In genomic region chr19:18287836-18288772, GRCh38 we compare ENCODE assay signal across 12 cellular contexts. TPM values are rescaled to one million over a fixed set of nuclear protein-coding genes. Genes with fewer than 3 reads are reported as not detected.
DNase-seq lines count a peak whose midpoint lies in the region; ATAC-seq and TF ChIP-seq lines count a peak whose summit lies in the region.
"Had no signal": no experiment of that assay in that cellular context is flagged by ENCODE, and none has a peak within 500 bp of the region (broad histone marks: within the 10 kb centered on the region; RNA-seq: fewer than 3 reads in every experiment).

No MANE protein-coding gene starts in this region.

- peaks cover 41 to 47% of the 10 kb centered on the region in 2 donors for H3K4me1 Mint-ChIP-seq in effector memory CD8-positive, alpha-beta T cell (ENCODE audit: low read depth in 2 of 2)
- H3K4me1 Mint-ChIP-seq in neural crest cell = peaks cover 32% of the 10 kb centered on the region
- H3K4me1 Mint-ChIP-seq in activated naive CD4-positive, alpha-beta T cell treated with anti-CD3 and anti-CD28 coated beads for 36 hours (ENCODE audit: low read depth) = peaks cover 56% of the 10 kb centered on the region

- H3K27me3 Mint-ChIP-seq in effector memory CD8-positive, alpha-beta T cell = no peaks in the 10 kb centered on the region
- peaks cover 3% of the 10 kb centered on the region for H3K27me3 Mint-ChIP-seq in neural crest cell (ENCODE audit: low read depth)
- H3K27me3 Mint-ChIP-seq in activated naive CD4-positive, alpha-beta T cell treated with anti-CD3 and anti-CD28 coated beads for 36 hours (ENCODE audit: low read depth) = no peaks in the 10 kb centered on the region

- intact Hi-C loops in A673 (cut with micrococcal nuclease; ENCODE audit: unreplicated experiment) = no loop called here
- intact Hi-C loops in activated naive CD4-positive, alpha-beta T cell treated with anti-CD3 and anti-CD28 coated beads for 36 hours (cut with micrococcal nuclease) = loop anchor here (10.0 kb wide), 1 partner anchor 547 kb away; the partner anchor contains the start of gene UPF1

- BruUV-seq in A673 (replicated peaks; lab: Mats Ljungman, UMichigan) = no TSS peak

- no peaks in the 10 kb centered on the region for H3K9me3 Mint-ChIP-seq in effector memory CD8-positive, alpha-beta T cell
- no peaks in the 10 kb centered on the region for H3K9me3 Mint-ChIP-seq in neural crest cell
- H3K9me3 Mint-ChIP-seq in activated naive CD4-positive, alpha-beta T cell treated with anti-CD3 and anti-CD28 coated beads for 36 hours = no peaks in the 10 kb centered on the region

- ATAC-seq in effector memory CD8-positive, alpha-beta T cell (replicated peaks) = no peak
- ATAC-seq in HG02970 (IDR thresholded peaks at IDR 0.05; ENCODE audit: low FRiP score, unreplicated experiment) = no peak

- H3K27ac Mint-ChIP-seq in effector memory CD8-positive, alpha-beta T cell = peak overlapping the region; percentile 53 to 89
- no peak overlapping the region for H3K27ac Mint-ChIP-seq in neural crest cell (ENCODE audit: unreplicated experiment)
- H3K27ac Mint-ChIP-seq in activated naive CD4-positive, alpha-beta T cell treated with anti-CD3 and anti-CD28 coated beads for 36 hours = no peak overlapping the region

- no peaks in the 10 kb centered on the region for H3K27me3 ChIP-seq in A673 (replicated peaks; ENCODE audit: insufficient read depth, low read depth, low read length, poor library complexity)
- H3K27me3 ChIP-seq: BE2C had no signal

- H3K4me3 ChIP-seq in A673 (ENCODE audit: low read depth, low read length, poor library complexity, severe bottlenecking) = no peak overlapping the region

- no peaks in the 10 kb centered on the region for H3K36me3 ChIP-seq in A673 (ENCODE audit: insufficient read depth, low read length, poor library complexity, severe bottlenecking)
- H3K36me3 ChIP-seq: BE2C had no signal

- no peak overlapping the region for H3K4me3 Mint-ChIP-seq in effector memory CD8-positive, alpha-beta T cell
- peak overlapping the region; percentile 44 for H3K4me3 Mint-ChIP-seq in neural crest cell
- H3K4me3 Mint-ChIP-seq in activated naive CD4-positive, alpha-beta T cell treated with anti-CD3 and anti-CD28 coated beads for 36 hours = no peak overlapping the region

- DNase-seq in A673 (ENCODE audit: low spot score) (peak; percentile 51), neural crest cell (ENCODE audit: low read depth, low spot score) (no peak), kidney tubule cell (ENCODE audit: low spot score) (no peak), hippocampal formation (lab: John Stamatoyannopoulos, UW) (no peak)
- no peak for DNase-seq in effector memory CD8-positive, alpha-beta T cell
- DNase-seq in activated naive CD4-positive, alpha-beta T cell treated with anti-CD3 and anti-CD28 coated beads for 36 hours = no peak
- DNase-seq: BE2C; foreskin melanocyte; SK-N-SH; stimulated activated CD4-positive, alpha-beta T cell treated with anti-CD3 and anti-CD28 coated beads, Interleukin-4, amount 100 ng/mL, for 1 hour had no signal

- POLR2A ChIA-PET in A673 (lab: Charles Lee; ENCODE audit: low non-redundant PET) = no interaction called here

- CTCF ChIA-PET in A673 (lab: Charles Lee) = no interaction called here
- CTCF ChIA-PET in activated naive CD4-positive, alpha-beta T cell treated with anti-CD3 and anti-CD28 coated beads for 36 hours (lab: Charles Lee) = interaction anchor here (5.9 kb wide), 1 partner anchor 8 kb away, joined by 82 read pairs; the partner anchor contains the start of gene JUND

- TF ChIP-seq CTCF in A673 (conservative IDR thresholded peaks at IDR 0.05; ENCODE audit: low read depth, low read length) = 0 out of 2 replicates have a peak, but pooled peaks have one; percentile 29
- TF ChIP-seq CTCF in neural crest cell (conservative IDR thresholded peaks at IDR 0.05) = no peak

- peak; percentile 6; the same call in 1 of the 2 replicates for TF ChIP-seq RAD21 in Ishikawa (IDR thresholded peaks at IDR 0.05; ENCODE audit: low read depth)

- H3K4me1 ChIP-seq in A673 (ENCODE audit: insufficient read depth, low read length, poor library complexity, severe bottlenecking) = peaks cover 36% of the 10 kb centered on the region

- peak; percentile 87 for TF ChIP-seq EP300 in Ishikawa (IDR thresholded peaks at IDR 0.05; ENCODE audit: borderline replicate concordance)

- H3K27ac ChIP-seq in A673 (ENCODE audit: low read depth, low read length, poor library complexity, severe bottlenecking) = peak overlapping the region; percentile 71

- no peaks in the 10 kb centered on the region for H3K9me3 ChIP-seq in A673 (ENCODE audit: low read depth, low read length, poor library complexity, severe bottlenecking)
- H3K9me3 ChIP-seq: BE2C, SK-N-SH had no signal

- peaks cover 35% of the 10 kb centered on the region for H3K36me3 Mint-ChIP-seq in effector memory CD8-positive, alpha-beta T cell (ENCODE audit: insufficient read depth)
- no peaks in the 10 kb centered on the region for H3K36me3 Mint-ChIP-seq in neural crest cell (ENCODE audit: low read depth)
- peaks cover 1% of the 10 kb centered on the region for H3K36me3 Mint-ChIP-seq in activated naive CD4-positive, alpha-beta T cell treated with anti-CD3 and anti-CD28 coated beads for 36 hours (ENCODE audit: low read depth)

TF ChIP-seq in Ishikawa, 13 proteins besides CTCF, POLR2A, EP300 and RAD21:
- TF ChIP-seq TEAD4 (IDR thresholded peaks at IDR 0.05) (peak; percentile 97), TCF12 (IDR thresholded peaks at IDR 0.05; ENCODE audit: low read depth) (peak; percentile 95), USF1 (IDR thresholded peaks at IDR 0.05) (no peak), EGR1 (IDR thresholded peaks at IDR 0.05) (peak; percentile 24; the same call in 1 of the 2 replicates), YY1 (IDR thresholded peaks at IDR 0.05; ENCODE audit: low read depth) (no peak), TAF1 (IDR thresholded peaks at IDR 0.05; ENCODE audit: low read depth) (peak; percentile 52), FOXM1 (IDR thresholded peaks at IDR 0.05; ENCODE audit: borderline replicate concordance, low read depth) (peak; percentile 59; the same call in 1 of the 2 replicates), REST (IDR thresholded peaks at IDR 0.05; ENCODE audit: low read depth) (no peak), CREB1 (IDR thresholded peaks at IDR 0.05; ENCODE audit: low read depth) (no peak), CEBPB (IDR thresholded peaks at IDR 0.05) (no peak), MAX (IDR thresholded peaks at IDR 0.05) (no peak), ZBTB7A (IDR thresholded peaks at IDR 0.05; ENCODE audit: low read depth) (peak; percentile 99; the same call in 1 of the 2 replicates), NFIC (IDR thresholded peaks at IDR 0.05) (peak; percentile 55; the same call in 1 of the 2 replicates)
TF ChIP-seq in Ishikawa: peak in this region for 7.

RNA-seq across cellular contexts. Expression of gene JUND, which starts 6.7 kb away (rescaled TPM):
- 128 and 136 TPM in 2 replicates for total RNA-seq in A673 (2021)
- 73.6 and 85.1 TPM in 2 replicates for total RNA-seq in neural crest cell
- 100 to 1,000 TPM in 1 of 2 experiments, 10 to 100 TPM in 1; 87.9 to 105 TPM for total RNA-seq in activated naive CD4-positive, alpha-beta T cell treated with anti-CD3 and anti-CD28 coated beads for 36 hours

RNA-seq across cellular contexts. Expression of gene IQCN, which starts 13.9 kb away (rescaled TPM):
- total RNA-seq in A673 (2021) (10.2 and 12.0 TPM in 2 replicates), neural crest cell (2.2 and 2.5 TPM in 2 replicates)
- total RNA-seq in activated naive CD4-positive, alpha-beta T cell treated with anti-CD3 and anti-CD28 coated beads for 36 hours = under 1 TPM in 1 of 2 experiments, not detected in 1; 0.19 TPM

RNA-seq across cellular contexts. Expression of gene LSM4, which starts 34.8 kb away (rescaled TPM):
- total RNA-seq in A673 (2021) (252 and 262 TPM in 2 replicates), neural crest cell (283 and 292 TPM in 2 replicates)
- 100 to 1,000 TPM; 439 to 451 TPM for total RNA-seq in activated naive CD4-positive, alpha-beta T cell treated with anti-CD3 and anti-CD28 coated beads for 36 hours

RNA-seq across cellular contexts. Expression of gene PGPEP1, which starts 52.3 kb away (rescaled TPM):
- total RNA-seq in A673 (2021) (15.8 and 23.0 TPM in 2 replicates), neural crest cell (5.2 and 8.3 TPM in 2 replicates)
- total RNA-seq in activated naive CD4-positive, alpha-beta T cell treated with anti-CD3 and anti-CD28 coated beads for 36 hours = 10 to 100 TPM; 14.4 to 15.6 TPM

Comparison
In these comparisons a context has a peak if more than half of its experiments do, and no peak if none do; other contexts are left out.
1. H3K27ac Mint-ChIP-seq: peak in effector memory CD8-positive, alpha-beta T cell (2 of 2); none in neural crest cell (single experiment) and activated naive CD4-positive, alpha-beta T cell treated with anti-CD3 and anti-CD28 coated beads for 36 hours (single experiment).